Comparison of ENCODE assay signal across 20 cellular contexts in genomic region chr22:37663521-37664140, GRCh38. TPM values are rescaled to one million over a fixed set of nuclear protein-coding genes. Genes with fewer than 3 reads are reported as not detected.
DNase-seq lines count a peak whose midpoint lies in the region; ATAC-seq and TF ChIP-seq lines count a peak whose summit lies in the region.
"Had no signal": no experiment of that assay in that cellular context is flagged by ENCODE, and none has a peak within 500 bp of the region (broad histone marks: within the 10 kb centered on the region; RNA-seq: fewer than 3 reads in every experiment).

No MANE protein-coding gene starts in this region.

- H3K9ac ChIP-seq in Loucy (ENCODE audit: low read depth, low read length, poor library complexity, severe bottlenecking) (no peak overlapping the region), fibroblast of lung (ENCODE audit: insufficient read depth, low read length) (no peak overlapping the region), rectal smooth muscle tissue (ENCODE audit: low read length) (peak overlapping the region; percentile 10)

- H3K4me1 ChIP-seq in Loucy (ENCODE audit: insufficient read depth, low read length, poor library complexity, severe bottlenecking) = peaks cover 35% of the 10 kb centered on the region
- peaks cover 24% of the 10 kb centered on the region for H3K4me1 ChIP-seq in fibroblast of lung (ENCODE audit: control insufficient read depth, extremely low read depth, insufficient read depth, low read length)
- H3K4me1 ChIP-seq in rectal smooth muscle tissue (ENCODE audit: control insufficient read depth, insufficient read depth, low read length) = peaks cover 28% of the 10 kb centered on the region

- H3K4me3 ChIP-seq in AG10803 (ENCODE audit: low read length) (no peak overlapping the region), Loucy (ENCODE audit: low read length, poor library complexity, severe bottlenecking) (peak overlapping the region; percentile 11), fibroblast of lung (replicated peaks in 1 of 4; ENCODE audit: control extremely low read depth in 1 of 4, insufficient read depth in 1 of 4, low read depth in 3 of 4, low read length in 4 of 4) (no peak overlapping the region), rectal smooth muscle tissue (ENCODE audit: low read length) (no peak overlapping the region)
- H3K4me3 ChIP-seq: pancreas, SJSA1, spleen, thoracic aorta had no signal

- no peak for ATAC-seq in HG03469 (IDR thresholded peaks at IDR 0.05; ENCODE audit: unreplicated experiment)
- ATAC-seq: activated naive CD8-positive, alpha-beta T cell treated with anti-CD3 and anti-CD28 coated beads, Interleukin-2, amount 50 U/mL, for 24 hours; CD8-positive, alpha-beta T cell; left ventricle myocardium superior; pancreas had no signal

- H3K4me2 ChIP-seq in Loucy (ENCODE audit: low read depth, low read length, poor library complexity, severe bottlenecking) (peak overlapping the region; percentile 35), fibroblast of lung (ENCODE audit: extremely low read depth, insufficient read depth, low read length) (peak overlapping the region; percentile 40)

- H3K79me2 ChIP-seq in Loucy (ENCODE audit: insufficient read depth, low read length) = peaks cover 83% of the 10 kb centered on the region
- H3K79me2 ChIP-seq in fibroblast of lung (ENCODE audit: control insufficient read depth, insufficient read depth, low read length) = peaks cover 50% of the 10 kb centered on the region

- no peaks in the 10 kb centered on the region for H3K9me2 ChIP-seq in Loucy (replicated peaks; ENCODE audit: low read depth, low read length)

- no peak for TF ChIP-seq CTCF in AG10803 (conservative IDR thresholded peaks at IDR 0.05; ENCODE audit: low read length)
- no peak for TF ChIP-seq CTCF in Loucy (conservative IDR thresholded peaks at IDR 0.05; ENCODE audit: low read length)
- no peak for TF ChIP-seq CTCF in fibroblast of lung (conservative IDR thresholded peaks at IDR 0.05 in 1 of 2, IDR thresholded peaks at IDR 0.05 in 1 of 2; ENCODE audit: low read depth in 1 of 2, low read length in 2 of 2)

- peak; percentile 29 for DNase-seq in AG10803 (ENCODE audit: low read depth)
- peak in 1 of 2 donors; percentile 82 for DNase-seq in fibroblast of lung (ENCODE audit: low read depth in 2 of 2)
- DNase-seq in NCI-H2171 treated with DMSO at 0.1 percent for 48 hours (lab: John Stamatoyannopoulos, UW) = no peak
- DNase-seq in SHP77 treated with DMSO at 0.1 percent for 48 hours (lab: John Stamatoyannopoulos, UW) = no peak
- no peak for DNase-seq in NCI-H1105 treated with DMSO at 0.1 percent for 48 hours (lab: John Stamatoyannopoulos, UW)
- DNase-seq: activated CD4-positive, alpha-beta T cell treated with anti-CD3 and anti-CD28 coated beads for 1 hour; activated naive CD8-positive, alpha-beta T cell treated with anti-CD3 and anti-CD28 coated beads, Interleukin-2, amount 50 U/mL, for 24 hours; CD8-positive, alpha-beta T cell; dorsolateral prefrontal cortex; left ventricle myocardium superior; NCI-H1092 treated with DMSO at 0.1 percent for 48 hours; NCI-H2107; NCI-H526 treated with DMSO at 0.1 percent for 48 hours; pancreas; spleen had no signal

- peaks cover 64% of the 10 kb centered on the region for H4K20me1 ChIP-seq in Loucy (ENCODE audit: insufficient read depth, low read length, poor library complexity, severe bottlenecking)
- H4K20me1 ChIP-seq in fibroblast of lung (ENCODE audit: control insufficient read depth, extremely low read depth, insufficient read depth, low read length) = no peaks in the 10 kb centered on the region

- H3K9me3 ChIP-seq in Loucy (ENCODE audit: insufficient read depth, low read depth, low read length) (no peaks in the 10 kb centered on the region), fibroblast of lung (ENCODE audit: control insufficient read depth, insufficient read depth, low read depth, low read length) (no peaks in the 10 kb centered on the region)
- H3K9me3 ChIP-seq: pancreas, SJSA1, spleen, thoracic aorta had no signal

- H3K27ac ChIP-seq in fibroblast of lung (ENCODE audit: insufficient read depth, low read length) = peak overlapping the region; percentile 29
- peak overlapping the region; percentile 75 for H3K27ac ChIP-seq in rectal smooth muscle tissue (ENCODE audit: low read depth, low read length)
- H3K27ac ChIP-seq: pancreas, SJSA1 had no signal

- no peaks in the 10 kb centered on the region for H3K27me3 ChIP-seq in Loucy (ENCODE audit: insufficient read depth, low read length, poor library complexity, severe bottlenecking)
- no peaks in the 10 kb centered on the region for H3K27me3 ChIP-seq in fibroblast of lung (ENCODE audit: control insufficient read depth, insufficient read depth, low read length)
- H3K27me3 ChIP-seq in rectal smooth muscle tissue (ENCODE audit: control insufficient read depth, insufficient read depth, low read length) = no peaks in the 10 kb centered on the region
- H3K27me3 ChIP-seq: dorsolateral prefrontal cortex, pancreas, SJSA1, spleen had no signal

- H2AFZ ChIP-seq in Loucy (ENCODE audit: low read length) = no peak overlapping the region
- H2AFZ ChIP-seq in fibroblast of lung (ENCODE audit: low read length) = no peak overlapping the region

- H3F3A ChIP-seq in Loucy (ENCODE audit: low read depth) = no peaks in the 10 kb centered on the region

- H3K36me3 ChIP-seq in Loucy (ENCODE audit: insufficient read depth, low read length) (peaks cover 28% of the 10 kb centered on the region; the same call in 1 of the 2 replicates), fibroblast of lung (ENCODE audit: control insufficient read depth, insufficient read depth, low read length) (peaks cover 8% of the 10 kb centered on the region), rectal smooth muscle tissue (ENCODE audit: control insufficient read depth, insufficient read depth, low read length) (peaks cover 3% of the 10 kb centered on the region)
- H3K36me3 ChIP-seq: thoracic aorta had no signal

RNA-seq across cellular contexts. Expression of gene PDXP, which starts 5.1 kb away (rescaled TPM):
- total RNA-seq in fibroblast of lung = 4.0 and 5.1 TPM in 2 replicates
- polyA plus RNA-seq in fibroblast of lung = 7.9 and 14.7 TPM in 2 replicates
- polyA plus RNA-seq in fibroblast of lung (2012) = 6.9 and 16.5 TPM in 2 replicates
- polyA minus RNA-seq in fibroblast of lung (ENCODE audit: low replicate concordance) = 14.5 and 15.0 TPM in 2 replicates

RNA-seq across cellular contexts. Expression of gene LGALS1, which starts 11.8 kb away (rescaled TPM):
- total RNA-seq in fibroblast of lung = 6,362 and 11,230 TPM in 2 replicates
- 5,090 and 5,801 TPM in 2 replicates for polyA plus RNA-seq in fibroblast of lung
- polyA plus RNA-seq in fibroblast of lung (2012) = 11,602 and 14,894 TPM in 2 replicates
- 14,591 and 18,200 TPM in 2 replicates for polyA minus RNA-seq in fibroblast of lung (ENCODE audit: low replicate concordance)

RNA-seq across cellular contexts. Expression of gene NOL12, which starts 22.5 kb away (rescaled TPM):
- 12.1 and 15.4 TPM in 2 replicates for total RNA-seq in fibroblast of lung
- polyA plus RNA-seq in fibroblast of lung = 12.8 and 26.1 TPM in 2 replicates
- 16.0 and 29.1 TPM in 2 replicates for polyA plus RNA-seq in fibroblast of lung (2012)
- polyA minus RNA-seq in fibroblast of lung (ENCODE audit: low replicate concordance) = 5.0 and 6.3 TPM in 2 replicates

RNA-seq across cellular contexts. Expression of gene SH3BP1, which starts 24.2 kb away (rescaled TPM):
- 3.1 and 6.2 TPM in 2 replicates for total RNA-seq in fibroblast of lung
- polyA plus RNA-seq in fibroblast of lung = 2.9 and 5.5 TPM in 2 replicates
- polyA plus RNA-seq in fibroblast of lung (2012) = 7.7 and 15.2 TPM in 2 replicates
- 15.3 and 34.4 TPM in 2 replicates for polyA minus RNA-seq in fibroblast of lung (ENCODE audit: low replicate concordance)

RNA-seq across cellular contexts. Expression of gene TRIOBP, which starts 33.2 kb away (rescaled TPM):
- total RNA-seq in fibroblast of lung = 105 and 131 TPM in 2 replicates
- polyA plus RNA-seq in fibroblast of lung = 32.9 and 35.4 TPM in 2 replicates
- 104 and 109 TPM in 2 replicates for polyA plus RNA-seq in fibroblast of lung (2012)
- 188 and 198 TPM in 2 replicates for polyA minus RNA-seq in fibroblast of lung (ENCODE audit: low replicate concordance)
